In genomic region chr6:30687659-30688431, GRCh38 we compare ENCODE assay signal across 6 cellular contexts. TPM values are rescaled to one million over a fixed set of nuclear protein-coding genes. Genes with fewer than 3 reads are reported as not detected.
DNase-seq lines count a peak whose midpoint lies in the region; ATAC-seq and TF ChIP-seq lines count a peak whose summit lies in the region.

No MANE protein-coding gene starts in this region.

- WGBS in smooth muscle cell (ENCODE audit: low lambda C conversion rate) = 20% methylated on average over 21 of the region's 22 CpGs

- H3F3A ChIP-seq in Loucy (ENCODE audit: low read depth) (peaks cover 4% of the 10 kb centered on the region), smooth muscle cell (ENCODE audit: low read depth) (peaks cover 40% of the 10 kb centered on the region)

- H3K9ac ChIP-seq in Loucy (ENCODE audit: low read depth, low read length, poor library complexity, severe bottlenecking) = peak overlapping the region; percentile 96
- H3K9ac ChIP-seq in smooth muscle cell (ENCODE audit: low read depth) = peak overlapping the region; percentile 91

- peak overlapping the region; percentile 87 for H3K27ac ChIP-seq in 22Rv1
- H3K27ac ChIP-seq in smooth muscle cell (ENCODE audit: low read depth) = peak overlapping the region; percentile 92

- H3K4me3 ChIP-seq in Loucy (ENCODE audit: low read length, poor library complexity, severe bottlenecking) (peak overlapping the region; percentile 97), epithelial cell of proximal tubule (ENCODE audit: low read depth, low read length) (peak overlapping the region; percentile 94), smooth muscle cell (peak overlapping the region; percentile 78)

- H3K4me2 ChIP-seq in Loucy (ENCODE audit: low read depth, low read length, poor library complexity, severe bottlenecking) (peak overlapping the region; percentile 97), smooth muscle cell (peak overlapping the region; percentile 93)

- peaks cover 54% of the 10 kb centered on the region for H3K4me1 ChIP-seq in Loucy (ENCODE audit: insufficient read depth, low read length, poor library complexity, severe bottlenecking)
- H3K4me1 ChIP-seq in smooth muscle cell (ENCODE audit: low read depth) = peaks cover 43% of the 10 kb centered on the region

- no peaks in the 10 kb centered on the region for H3K9me2 ChIP-seq in Loucy (replicated peaks; ENCODE audit: low read depth, low read length)

- H4K20me1 ChIP-seq in Loucy (ENCODE audit: insufficient read depth, low read length, poor library complexity, severe bottlenecking) = peaks cover 17% of the 10 kb centered on the region
- H4K20me1 ChIP-seq in smooth muscle cell (ENCODE audit: low read depth) = peaks cover 31% of the 10 kb centered on the region

- no peaks in the 10 kb centered on the region for H3K27me3 ChIP-seq in Loucy (ENCODE audit: insufficient read depth, low read length, poor library complexity, severe bottlenecking)
- no peaks in the 10 kb centered on the region for H3K27me3 ChIP-seq in smooth muscle cell (ENCODE audit: low read depth)

- 0 out of 2 replicates have a peak overlapping the region, but pooled peaks have one; percentile 26 for H2AFZ ChIP-seq in Loucy (ENCODE audit: low read length)
- H2AFZ ChIP-seq in smooth muscle cell (ENCODE audit: low read depth) = no peak overlapping the region

- TF ChIP-seq CTCF in 22Rv1 (IDR thresholded peaks at IDR 0.05) = no peak
- TF ChIP-seq CTCF in Loucy (conservative IDR thresholded peaks at IDR 0.05; ENCODE audit: low read length) = no peak
- peak; percentile 22 for TF ChIP-seq CTCF in epithelial cell of proximal tubule (conservative IDR thresholded peaks at IDR 0.05; ENCODE audit: low read depth, low read length)
- TF ChIP-seq CTCF in smooth muscle cell (IDR thresholded peaks at IDR 0.05; ENCODE audit: borderline replicate concordance, insufficient read depth, poor library complexity, severe bottlenecking) = no peak

- no peaks in the 10 kb centered on the region for H3K36me3 ChIP-seq in Loucy (ENCODE audit: insufficient read depth, low read length)
- H3K36me3 ChIP-seq in smooth muscle cell (ENCODE audit: low read depth) = no peaks in the 10 kb centered on the region

- no peaks in the 10 kb centered on the region for H3K9me3 ChIP-seq in Loucy (ENCODE audit: insufficient read depth, low read depth, low read length)
- H3K9me3 ChIP-seq in smooth muscle cell (replicated peaks; ENCODE audit: low read depth) = no peaks in the 10 kb centered on the region

- ATAC-seq in GM19395 (IDR thresholded peaks at IDR 0.05; ENCODE audit: unreplicated experiment) (no peak), GM18868 (IDR thresholded peaks at IDR 0.05; ENCODE audit: unreplicated experiment) (no peak)

- DNase-seq in epithelial cell of proximal tubule (ENCODE audit: low read depth) (no peak), smooth muscle cell (lab: John Stamatoyannopoulos, UW; ENCODE audit: unreplicated experiment) (no peak)

- H3K79me2 ChIP-seq in Loucy (ENCODE audit: insufficient read depth, low read length) = peaks cover 77% of the 10 kb centered on the region
- H3K79me2 ChIP-seq in smooth muscle cell (ENCODE audit: low read depth) = peaks cover 60% of the 10 kb centered on the region

RNA-seq across cellular contexts. Expression of gene PPP1R18, which starts 1.4 kb away (rescaled TPM):
- 66.5 and 77.3 TPM in 2 replicates for total RNA-seq in epithelial cell of proximal tubule
- 42.7 and 55.3 TPM in 2 replicates for total RNA-seq in smooth muscle cell
- 41.6 and 51.6 TPM in 2 replicates for polyA plus RNA-seq in smooth muscle cell

RNA-seq across cellular contexts. Expression of gene NRM, which starts 2.9 kb away (rescaled TPM):
- total RNA-seq in epithelial cell of proximal tubule (20.4 and 22.5 TPM in 2 replicates), smooth muscle cell (14.6 and 25.8 TPM in 2 replicates)
- polyA plus RNA-seq in smooth muscle cell = 28.5 and 31.8 TPM in 2 replicates

RNA-seq across cellular contexts. Expression of gene DHX16, which starts 15.0 kb away (rescaled TPM):
- total RNA-seq in epithelial cell of proximal tubule (41.5 and 52.0 TPM in 2 replicates), smooth muscle cell (12.4 and 16.0 TPM in 2 replicates)
- 23.5 and 29.0 TPM in 2 replicates for polyA plus RNA-seq in smooth muscle cell

RNA-seq across cellular contexts. Expression of gene MDC1, which starts 29.2 kb away (rescaled TPM):
- total RNA-seq in epithelial cell of proximal tubule (11.4 and 20.7 TPM in 2 replicates), smooth muscle cell (6.9 and 7.0 TPM in 2 replicates)
- polyA plus RNA-seq in smooth muscle cell = 17.1 and 19.0 TPM in 2 replicates

RNA-seq across cellular contexts. Expression of gene TUBB, which starts 32.3 kb away (rescaled TPM):
- total RNA-seq in epithelial cell of proximal tubule (1,157 and 1,940 TPM in 2 replicates), smooth muscle cell (1,002 and 1,039 TPM in 2 replicates)
- polyA plus RNA-seq in smooth muscle cell = 855 and 1,009 TPM in 2 replicates
